ENCODE assay signal across 12 cellular contexts in the genomic region with DNA sequence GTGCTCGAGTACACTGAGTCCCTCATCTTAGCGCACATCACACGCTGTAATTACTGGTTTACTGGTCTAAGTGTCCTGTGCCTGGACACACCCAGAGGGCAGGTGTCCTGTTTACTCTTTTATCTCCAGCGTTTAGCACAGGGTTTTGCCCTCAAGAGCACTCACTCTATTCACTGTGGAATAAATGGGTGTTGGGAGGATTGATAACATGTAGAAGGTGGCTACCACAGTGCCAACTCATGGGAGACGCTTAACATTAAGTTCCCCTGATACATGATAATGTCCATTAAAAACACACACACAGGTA.
A peak's percentile ranks its signal among the peaks of the same experiment; 100 is the strongest.
DNase-seq lines count a peak whose midpoint lies in the region; ATAC-seq, FAIRE-seq and TF ChIP-seq lines count a peak whose summit lies in the region.
"Had no signal": no experiment of that assay in that cellular context is flagged by ENCODE, and none has a peak within 500 bp of the region (broad histone marks: within the 10 kb centered on the region; RNA-seq: fewer than 3 reads in every experiment).

No MANE protein-coding gene starts in this region.

- H3K4me1 Mint-ChIP-seq in activated naive CD4-positive, alpha-beta T cell treated with anti-CD3 and anti-CD28 coated beads for 36 hours (ENCODE audit: low read depth): peaks cover 72% of the 10 kb centered on the region
- H3K4me1 Mint-ChIP-seq in T-helper 17 cell: peaks cover 53% of the 10 kb centered on the region

- H3K36me3 ChIP-seq in tibial nerve: no peaks in the 10 kb centered on the region

- no peaks in the 10 kb centered on the region for H3K27me3 ChIP-seq in tibial nerve

- intact Hi-C loops in activated naive CD4-positive, alpha-beta T cell treated with anti-CD3 and anti-CD28 coated beads for 36 hours (cut with micrococcal nuclease): loop anchor here (1.0 to 10.0 kb wide), 11 partner anchors 85 to 1491 kb away; partner anchors contain the start of genes ATXN7L1, HBP1, KMT2E and NAMPT
- intact Hi-C loops in left colon (cut with DNase I, micrococcal nuclease): no loop called here

- H3K27me3 Mint-ChIP-seq in activated naive CD4-positive, alpha-beta T cell treated with anti-CD3 and anti-CD28 coated beads for 36 hours (ENCODE audit: low read depth): no peaks in the 10 kb centered on the region
- no peaks in the 10 kb centered on the region for H3K27me3 Mint-ChIP-seq in T-helper 17 cell

- peak overlapping the region in 2 of 4 donors; percentile 7 to 47 for H3K4me3 ChIP-seq in tibial nerve
- H3K4me3 ChIP-seq: PC-9 had no signal

- TF ChIP-seq POLR2A in tibial nerve (IDR thresholded peaks at IDR 0.05) (no peak), H54 (IDR thresholded peaks at IDR 0.05; ENCODE audit: low read depth, low read length) (no peak)

- peak overlapping the region; percentile 82 for H3K4me3 Mint-ChIP-seq in activated naive CD4-positive, alpha-beta T cell treated with anti-CD3 and anti-CD28 coated beads for 36 hours
- H3K4me3 Mint-ChIP-seq in T-helper 17 cell: peak overlapping the region; percentile 95

- no peak for FAIRE-seq in H54 (lab: Jason Lieb, UNC)
- FAIRE-seq: frontal cortex had no signal

- peak overlapping the region; percentile 86 for H3K27ac Mint-ChIP-seq in activated naive CD4-positive, alpha-beta T cell treated with anti-CD3 and anti-CD28 coated beads for 36 hours
- H3K27ac Mint-ChIP-seq in T-helper 17 cell: peak overlapping the region; percentile 98

- peak overlapping the region in 3 of 4 donors; percentile 49 to 95 (median 83) for H3K27ac ChIP-seq in tibial nerve
- H3K27ac ChIP-seq: PC-9 had no signal

- H3K4me1 ChIP-seq in tibial nerve: peaks cover 9 to 80% (median 52%) of the 10 kb centered on the region in 4 donors

- TF ChIP-seq CTCF in tibial nerve (IDR thresholded peaks at IDR 0.05): no peak

- ATAC-seq in T-helper 17 cell: peak; percentile 1
- ATAC-seq in left colon: peak; percentile 35
- ATAC-seq in HG02642 (IDR thresholded peaks at IDR 0.05; ENCODE audit: poor library complexity, unreplicated experiment): no peak

- no peak for DNase-seq in activated naive CD4-positive, alpha-beta T cell treated with anti-CD3 and anti-CD28 coated beads for 36 hours
- no peak for DNase-seq in activated naive CD4-positive, alpha-beta T cell treated with anti-CD3 and anti-CD28 coated beads, Interleukin-2, amount 50 U/mL, for 16 hours
- DNase-seq in T-helper 17 cell (no peak), left colon (no peak), tibial nerve (ENCODE audit: low spot score in 2 of 2) (no peak), H54 (ENCODE audit: insufficient read length, low spot score) (no peak)
- no peak for DNase-seq in stimulated activated CD4-positive, alpha-beta T cell treated with anti-CD3 and anti-CD28 coated beads, Interleukin-2, amount 100 ng/mL, for 24 hours
- DNase-seq: NCI-H1092 treated with DMSO at 0.1 percent for 48 hours, PC-9, retina had no signal

- no peak for TF ChIP-seq EP300 in tibial nerve (IDR thresholded peaks at IDR 0.05)

- no peaks in the 10 kb centered on the region for H3K9me3 Mint-ChIP-seq in activated naive CD4-positive, alpha-beta T cell treated with anti-CD3 and anti-CD28 coated beads for 36 hours

- H3K36me3 Mint-ChIP-seq in activated naive CD4-positive, alpha-beta T cell treated with anti-CD3 and anti-CD28 coated beads for 36 hours (ENCODE audit: low read depth): peaks cover 9% of the 10 kb centered on the region
- H3K36me3 Mint-ChIP-seq in T-helper 17 cell (ENCODE audit: low read depth): peaks cover 7% of the 10 kb centered on the region

- H3K9me3 ChIP-seq in T-helper 17 cell (ENCODE audit: control insufficient read depth, low read length, poor library complexity, severe bottlenecking) (no peaks in the 10 kb centered on the region), tibial nerve (no peaks in the 10 kb centered on the region)

- CTCF ChIA-PET in activated naive CD4-positive, alpha-beta T cell treated with anti-CD3 and anti-CD28 coated beads for 36 hours (lab: Charles Lee): interaction anchor here (0.6 to 2.2 kb wide), 5 partner anchors 11 to 200 kb away, joined by 3 to 6 read pairs (median 4); no protein-coding TSS in a partner anchor

- WGBS in tibial nerve, 2 donors: 93 to 98% methylated on average over 5 of the region's 5 CpGs
